ENCODE assay signal across 9 cellular contexts in genomic region chr12:113766880-113767878, GRCh38.
DNase-seq lines count a peak whose midpoint lies in the region; ATAC-seq and TF ChIP-seq lines count a peak whose summit lies in the region.
"Had no signal": no experiment of that assay in that cellular context is flagged by ENCODE, and none has a peak within 500 bp of the region (broad histone marks: within the 10 kb centered on the region; RNA-seq: fewer than 3 reads in every experiment).

No MANE protein-coding gene starts in this region.

- no peaks in the 10 kb centered on the region for H3K79me2 ChIP-seq in GM23338 (replicated peaks; ENCODE audit: insufficient read depth)

- no peak overlapping the region for H2AFZ ChIP-seq in GM23338

- no peaks in the 10 kb centered on the region for H3K9me2 ChIP-seq in GM23338 (ENCODE audit: insufficient read depth)

- no peak overlapping the region for H3K4me2 ChIP-seq in GM23338

- H3K4me3 ChIP-seq in GM23338: no peak overlapping the region
- H3K4me3 ChIP-seq in skeletal muscle cell (ENCODE audit: low read depth, low read length): no peak overlapping the region
- H3K4me3 ChIP-seq: suprapubic skin had no signal

- H3K27ac Mint-ChIP-seq in GM23338: no peak overlapping the region

- no peaks in the 10 kb centered on the region for H3K36me3 ChIP-seq in GM23338 (ENCODE audit: insufficient read depth)
- H3K36me3 ChIP-seq: suprapubic skin had no signal

- no peak for TF ChIP-seq CTCF in GM23338 (conservative IDR thresholded peaks at IDR 0.05; ENCODE audit: low read depth in 2 of 2)

- no peak overlapping the region for H3K4me3 Mint-ChIP-seq in GM23338

- no peak overlapping the region for H3K27ac ChIP-seq in GM23338 (ENCODE audit: low read depth)
- H3K27ac ChIP-seq: suprapubic skin had no signal

- H3F3A ChIP-seq in GM23338 (replicated peaks; ENCODE audit: low read depth): no peaks in the 10 kb centered on the region; the same call in 1 of the 2 replicates

- peaks cover 12% of the 10 kb centered on the region for H3K4me1 Mint-ChIP-seq in GM23338

- H3K27me3 Mint-ChIP-seq in GM23338 (ENCODE audit: insufficient read depth, low read depth, poor library complexity): peaks cover 12% of the 10 kb centered on the region

- H3K9me3 Mint-ChIP-seq in GM23338: no peaks in the 10 kb centered on the region

- no peaks in the 10 kb centered on the region for H3K27me3 ChIP-seq in GM23338 (ENCODE audit: insufficient read depth)

- no peaks in the 10 kb centered on the region for H3K4me1 ChIP-seq in GM23338 (ENCODE audit: insufficient read depth)
- H3K4me1 ChIP-seq: suprapubic skin had no signal

- no peaks in the 10 kb centered on the region for H3K36me3 Mint-ChIP-seq in GM23338 (ENCODE audit: low read depth)

- no peaks in the 10 kb centered on the region for H4K20me1 ChIP-seq in GM23338 (replicated peaks; ENCODE audit: insufficient read depth)

- ATAC-seq in GM23338 (no peak; the same call in 1 of the 3 replicates), GM18870 (IDR thresholded peaks at IDR 0.05; ENCODE audit: unreplicated experiment) (no peak)

- DNase-seq in GM23338 (ENCODE audit: low spot score): peak; percentile 25
- peak; percentile 88 for DNase-seq in RPMI7951 (ENCODE audit: low read depth)
- DNase-seq in fibroblast of peridontal ligament (ENCODE audit: extremely low read depth): peak; percentile 72
- DNase-seq in skeletal muscle cell (ENCODE audit: low read depth): peak; percentile 47
- no peak for DNase-seq in DMS153 (lab: John Stamatoyannopoulos, UW)
- no peak for DNase-seq in iPS-NIHi11 (ENCODE audit: low spot score)
- DNase-seq: SIG-M5 had no signal

TF ChIP-seq in GM23338, 12 proteins besides CTCF, POLR2A, EP300 and RAD21:
- no peak for TF ChIP-seq EZH2phosphoT487 (IDR thresholded peaks at IDR 0.05; ENCODE audit: unreplicated experiment)
- no peak for TF ChIP-seq CREB1 (CRISPR knock-in tag; IDR thresholded peaks at IDR 0.05; ENCODE audit: low read depth)
- TF ChIP-seq ZNF331 (CRISPR knock-in tag; IDR thresholded peaks at IDR 0.05; ENCODE audit: low read depth): no peak
- no peak for TF ChIP-seq NANOG (IDR thresholded peaks at IDR 0.05; ENCODE audit: borderline replicate concordance)
- TF ChIP-seq STAT1 (IDR thresholded peaks at IDR 0.05; ENCODE audit: unreplicated experiment): no peak
- no peak for TF ChIP-seq EZH2 (IDR thresholded peaks at IDR 0.05; ENCODE audit: low read depth, unreplicated experiment)
- TF ChIP-seq ETS1 (IDR thresholded peaks at IDR 0.05): no peak
- no peak for TF ChIP-seq ZNF114 (CRISPR knock-in tag; IDR thresholded peaks at IDR 0.05)
- no peak for TF ChIP-seq POLR2AphosphoS5 (IDR thresholded peaks at IDR 0.05; ENCODE audit: low read depth)
- no peak for TF ChIP-seq JUNB (IDR thresholded peaks at IDR 0.05; ENCODE audit: unreplicated experiment)
TF ChIP-seq in GM23338: peak in this region for 0.

Comparison
In these comparisons a context has a peak if more than half of its experiments do, and no peak if none do; other contexts are left out.
1. DNase-seq: peak in GM23338 (single experiment), RPMI7951 (single experiment), fibroblast of peridontal ligament (single experiment) and skeletal muscle cell (single experiment); none in DMS153 (single experiment) and iPS-NIHi11 (single experiment).